In genomic region chr7:7573701-7574100, GRCh38 we compare ENCODE assay signal across 35 cellular contexts. TPM values are rescaled to one million over a fixed set of nuclear protein-coding genes. Genes with fewer than 3 reads are reported as not detected.
"Had no signal": no experiment of that assay in that cellular context is flagged by ENCODE, and none has a peak within 500 bp of the region (broad histone marks: within the 10 kb centered on the region; RNA-seq: fewer than 3 reads in every experiment).

No MANE protein-coding gene starts in this region.

- H3K27ac Mint-ChIP-seq: activated CD4-positive, alpha-beta memory T cell treated with anti-CD3 and anti-CD28 coated beads for 36 hours; activated CD4-positive, alpha-beta T cell treated with anti-CD3 and anti-CD28 coated beads for 36 hours; activated CD4-positive, alpha-beta T cell treated with anti-CD3 and anti-CD28 coated beads, Interleukin-2, amount 10 ng/mL, durations not matched to agents 24 days and 14 days; activated CD8-positive, alpha-beta memory T cell treated with anti-CD3 and anti-CD28 coated beads, Interleukin-2, amount 10 ng/mL, durations not matched to agents 7 days and 5 days; activated CD8-positive, alpha-beta T cell treated with anti-CD3 and anti-CD28 coated beads, Interleukin-2, amount 10 ng/mL, durations not matched to agents 7 days and 5 days; activated naive CD4-positive, alpha-beta T cell treated with anti-CD3 and anti-CD28 coated beads for 36 hours; activated naive CD4-positive, alpha-beta T cell treated with anti-CD3 and anti-CD28 coated beads, Interleukin-2, amount 50 U/mL, for 24 hours; activated naive CD8-positive, alpha-beta T cell treated with anti-CD3 and anti-CD28 coated beads for 36 hours; activated naive CD8-positive, alpha-beta T cell treated with anti-CD3 and anti-CD28 coated beads, Interleukin-2, amount 50 U/mL, for 24 hours; activated T-helper 1 cell treated with anti-CD3 and anti-CD28 coated beads, Interleukin-12 subunit alpha, Interleukin-12 subunit beta, Interleukin-2, Interleukin-4 antibody, amounts not matched to agents 30 ng/mL and 10 ng/mL and 1 ng/mL, durations not matched to agents 14 hours and 24 hours and 36 hours; activated T-helper 2 cell treated with anti-CD3 and anti-CD28 coated beads, Interferon-gamma antibody, Interleukin-2, Interleukin-4, amounts not matched to agents 10 μg/mL and 5 μg/mL and 100 μg/mL, durations not matched to agents 14 hours and 24 hours and 36 hours; effector memory CD8-positive, alpha-beta T cell; T-helper 2 cell treated with Interferon-gamma antibody and Interleukin-4, amounts not matched to agents 5 μg/mL and 100 μg/mL, for 36 hours had no signal

- ATAC-seq: activated CD4-positive, alpha-beta T cell treated with anti-CD3 and anti-CD28 coated beads for 36 hours; activated CD8-positive, alpha-beta memory T cell treated with anti-CD3 and anti-CD28 coated beads, Interleukin-2, amount 10 ng/mL, durations not matched to agents 7 days and 5 days; activated CD8-positive, alpha-beta T cell treated with anti-CD3 and anti-CD28 coated beads, Interleukin-2, amount 10 ng/mL, durations not matched to agents 7 days and 5 days; activated naive CD8-positive, alpha-beta T cell treated with anti-CD3 and anti-CD28 coated beads, Interleukin-2, amount 50 U/mL, for 24 hours; body of pancreas; effector memory CD8-positive, alpha-beta T cell; foreskin keratinocyte; gastrocnemius medialis; heart left ventricle had no signal

- H3K9me3 Mint-ChIP-seq: activated CD4-positive, alpha-beta memory T cell treated with anti-CD3 and anti-CD28 coated beads for 36 hours; activated CD4-positive, alpha-beta T cell treated with anti-CD3 and anti-CD28 coated beads, Interleukin-2, amount 10 ng/mL, durations not matched to agents 24 days and 14 days; activated naive CD4-positive, alpha-beta T cell treated with anti-CD3 and anti-CD28 coated beads for 36 hours; activated naive CD4-positive, alpha-beta T cell treated with anti-CD3 and anti-CD28 coated beads, Interleukin-2, amount 50 U/mL, for 24 hours; activated naive CD8-positive, alpha-beta T cell treated with anti-CD3 and anti-CD28 coated beads for 36 hours; activated naive CD8-positive, alpha-beta T cell treated with anti-CD3 and anti-CD28 coated beads, Interleukin-2, amount 50 U/mL, for 24 hours; activated T-helper 1 cell treated with anti-CD3 and anti-CD28 coated beads, Interleukin-12 subunit alpha, Interleukin-12 subunit beta, Interleukin-2, Interleukin-4 antibody, amounts not matched to agents 30 ng/mL and 10 ng/mL and 1 ng/mL, durations not matched to agents 14 hours and 24 hours and 36 hours; activated T-helper 2 cell treated with anti-CD3 and anti-CD28 coated beads, Interferon-gamma antibody, Interleukin-2, Interleukin-4, amounts not matched to agents 10 μg/mL and 5 μg/mL and 100 μg/mL, durations not matched to agents 14 hours and 24 hours and 36 hours; effector memory CD8-positive, alpha-beta T cell; T-helper 2 cell treated with Interferon-gamma antibody and Interleukin-4, amounts not matched to agents 5 μg/mL and 100 μg/mL, for 36 hours had no signal

- H3K27me3 Mint-ChIP-seq: activated CD4-positive, alpha-beta memory T cell treated with anti-CD3 and anti-CD28 coated beads for 36 hours; activated CD4-positive, alpha-beta T cell treated with anti-CD3 and anti-CD28 coated beads for 36 hours; activated CD4-positive, alpha-beta T cell treated with anti-CD3 and anti-CD28 coated beads, Interleukin-2, amount 10 ng/mL, durations not matched to agents 24 days and 14 days; activated CD8-positive, alpha-beta memory T cell treated with anti-CD3 and anti-CD28 coated beads, Interleukin-2, amount 10 ng/mL, durations not matched to agents 7 days and 5 days; activated naive CD4-positive, alpha-beta T cell treated with anti-CD3 and anti-CD28 coated beads, Interleukin-2, amount 50 U/mL, for 24 hours; activated naive CD8-positive, alpha-beta T cell treated with anti-CD3 and anti-CD28 coated beads for 36 hours; activated naive CD8-positive, alpha-beta T cell treated with anti-CD3 and anti-CD28 coated beads, Interleukin-2, amount 50 U/mL, for 24 hours; effector memory CD8-positive, alpha-beta T cell had no signal

- H3K27me3 ChIP-seq: adrenal gland, body of pancreas, esophagus muscularis mucosa, foreskin keratinocyte, gastrocnemius medialis, heart left ventricle had no signal

- DNase-seq: activated CD4-positive, alpha-beta memory T cell treated with anti-CD3 and anti-CD28 coated beads for 36 hours; activated CD4-positive, alpha-beta T cell treated with anti-CD3 and anti-CD28 coated beads for 36 hours; activated CD4-positive, alpha-beta T cell treated with anti-CD3 and anti-CD28 coated beads, Interleukin-2, amount 10 ng/mL, durations not matched to agents 24 days and 14 days; activated CD4-positive, CD25-positive, alpha-beta regulatory T cell; activated CD4-positive, CD25-positive, alpha-beta regulatory T cell treated with anti-CD3 and anti-CD28 coated beads, Interleukin-2, amount 50 U/mL, for 72 hours; activated CD8-positive, alpha-beta memory T cell treated with anti-CD3 and anti-CD28 coated beads, Interleukin-2, amount 10 ng/mL, durations not matched to agents 7 days and 5 days; activated CD8-positive, alpha-beta memory T cell treated with anti-CD3 and anti-CD28 coated beads, Interleukin-2, amount 50 U/mL, for 4 hours; activated CD8-positive, alpha-beta T cell treated with anti-CD3 and anti-CD28 coated beads, Interleukin-2, amount 10 ng/mL, durations not matched to agents 7 days and 5 days; activated effector memory CD4-positive, alpha-beta T cell treated with anti-CD3 and anti-CD28 coated beads, Interleukin-2, amount 50 U/mL, for 16 hours; activated naive CD4-positive, alpha-beta T cell treated with anti-CD3 and anti-CD28 coated beads for 36 hours; activated naive CD8-positive, alpha-beta T cell treated with anti-CD3 and anti-CD28 coated beads for 36 hours; activated naive CD8-positive, alpha-beta T cell treated with anti-CD3 and anti-CD28 coated beads, Interleukin-2, amount 50 U/mL, for 24 hours; activated T-cell treated with anti-CD3 and anti-CD28 coated beads, Interleukin-2, amount 50 U/mL, for 1 hour; activated T-cell treated with anti-CD3 and anti-CD28 coated beads, Interleukin-2, amount 50 U/mL, for 48 hours; adrenal gland; amygdala; aorta; body of pancreas; caudate nucleus; cortex of kidney; dermis blood vessel endothelial cell; effector CD4-positive, alpha-beta T cell; effector memory CD8-positive, alpha-beta T cell; erythroblast; foreskin keratinocyte; gastrocnemius medialis; glutamatergic neuron; heart left ventricle; T1000 had no signal

- H3K4me3 Mint-ChIP-seq: activated CD4-positive, alpha-beta memory T cell treated with anti-CD3 and anti-CD28 coated beads for 36 hours; activated CD4-positive, alpha-beta T cell treated with anti-CD3 and anti-CD28 coated beads for 36 hours; activated CD4-positive, alpha-beta T cell treated with anti-CD3 and anti-CD28 coated beads, Interleukin-2, amount 10 ng/mL, durations not matched to agents 24 days and 14 days; activated CD8-positive, alpha-beta memory T cell treated with anti-CD3 and anti-CD28 coated beads, Interleukin-2, amount 10 ng/mL, durations not matched to agents 7 days and 5 days; activated CD8-positive, alpha-beta T cell treated with anti-CD3 and anti-CD28 coated beads, Interleukin-2, amount 10 ng/mL, durations not matched to agents 7 days and 5 days; activated naive CD4-positive, alpha-beta T cell treated with anti-CD3 and anti-CD28 coated beads for 36 hours; activated naive CD4-positive, alpha-beta T cell treated with anti-CD3 and anti-CD28 coated beads, Interleukin-2, amount 50 U/mL, for 24 hours; activated naive CD8-positive, alpha-beta T cell treated with anti-CD3 and anti-CD28 coated beads for 36 hours; activated naive CD8-positive, alpha-beta T cell treated with anti-CD3 and anti-CD28 coated beads, Interleukin-2, amount 50 U/mL, for 24 hours; activated T-helper 1 cell treated with anti-CD3 and anti-CD28 coated beads, Interleukin-12 subunit alpha, Interleukin-12 subunit beta, Interleukin-2, Interleukin-4 antibody, amounts not matched to agents 30 ng/mL and 10 ng/mL and 1 ng/mL, durations not matched to agents 14 hours and 24 hours and 36 hours; effector memory CD8-positive, alpha-beta T cell; T-helper 2 cell treated with Interferon-gamma antibody and Interleukin-4, amounts not matched to agents 5 μg/mL and 100 μg/mL, for 36 hours had no signal

- H3K27ac ChIP-seq: adrenal gland, body of pancreas, esophagus muscularis mucosa, foreskin keratinocyte, gastrocnemius medialis, heart left ventricle had no signal

- H3K9me3 ChIP-seq: adrenal gland, body of pancreas, esophagus muscularis mucosa, gastrocnemius medialis, heart left ventricle had no signal

- H3K4me3 ChIP-seq: adrenal gland, body of pancreas, esophagus muscularis mucosa, gastrocnemius medialis, heart left ventricle had no signal

- H3K36me3 ChIP-seq: adrenal gland had no signal

RNA-seq across cellular contexts. Expression of gene COL28A1, which starts 38.0 kb away (rescaled TPM):
- total RNA-seq: activated CD4-positive, alpha-beta T cell treated with anti-CD3 and anti-CD28 coated beads for 36 hours; activated CD4-positive, alpha-beta T cell treated with anti-CD3 and anti-CD28 coated beads, Interleukin-2, amount 10 ng/mL, durations not matched to agents 24 days and 14 days; activated CD8-positive, alpha-beta memory T cell treated with anti-CD3 and anti-CD28 coated beads for 36 hours; activated CD8-positive, alpha-beta memory T cell treated with anti-CD3 and anti-CD28 coated beads, Interleukin-2, amount 10 ng/mL, durations not matched to agents 7 days and 5 days; activated CD8-positive, alpha-beta T cell treated with anti-CD3 and anti-CD28 coated beads, Interleukin-2, amount 10 ng/mL, durations not matched to agents 7 days and 5 days; activated naive CD4-positive, alpha-beta T cell treated with anti-CD3 and anti-CD28 coated beads for 36 hours; activated T-helper 1 cell treated with anti-CD3 and anti-CD28 coated beads, Interleukin-12 subunit alpha, Interleukin-12 subunit beta, Interleukin-2, Interleukin-4 antibody, amounts not matched to agents 30 ng/mL and 10 ng/mL and 1 ng/mL, durations not matched to agents 14 hours and 24 hours and 36 hours; foreskin keratinocyte had no signal
- polyA plus RNA-seq: foreskin keratinocyte had no signal
